In the genomic region with DNA sequence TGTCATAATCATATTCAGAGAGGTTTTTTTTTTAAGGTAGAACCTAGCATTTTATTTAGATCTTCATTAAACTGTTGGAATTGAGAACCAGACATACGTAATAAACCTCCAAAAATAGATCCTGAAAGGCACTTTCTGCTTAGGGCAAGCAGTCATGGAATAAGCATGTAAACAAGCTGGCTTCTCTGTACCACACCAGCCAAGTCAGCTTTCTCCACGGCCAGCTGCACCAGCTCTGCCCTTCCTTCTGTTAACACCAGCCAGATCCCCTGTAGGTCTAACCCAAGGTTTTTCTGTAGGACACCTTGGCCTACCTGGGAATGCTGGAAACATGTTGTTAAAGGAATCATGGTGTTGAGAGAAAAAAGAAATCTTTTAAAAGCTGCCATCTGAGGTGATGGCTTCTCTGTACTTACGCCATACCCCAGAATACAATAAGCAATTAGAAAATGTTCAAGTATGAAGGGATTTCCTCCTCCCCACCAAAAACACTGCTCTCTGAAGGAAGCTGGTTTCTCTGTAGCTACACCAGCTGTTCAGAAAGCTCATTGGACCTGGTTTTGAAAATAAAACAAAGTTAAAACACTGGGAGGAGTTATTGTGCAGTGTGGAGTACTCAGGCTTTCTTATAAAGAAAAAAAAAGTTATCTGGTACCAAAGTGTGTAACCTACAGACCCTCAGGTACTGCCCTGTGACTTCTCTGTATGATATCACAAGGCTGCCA, we compare ENCODE assay signal across 2 cellular contexts. TPM values are rescaled to one million over a fixed set of nuclear protein-coding genes. Genes with fewer than 3 reads are reported as not detected.
"Had no signal": no experiment of that assay in that cellular context is flagged by ENCODE, and none has a peak within 500 bp of the region (broad histone marks: within the 10 kb centered on the region; RNA-seq: fewer than 3 reads in every experiment).

No MANE protein-coding gene starts in this region.

RNA-seq across cellular contexts. Expression of a gene that starts 54.6 kb away (rescaled TPM):
- total RNA-seq: activated naive CD4-positive, alpha-beta T cell treated with anti-CD3 and anti-CD28 coated beads for 36 hours; activated T-helper 2 cell treated with anti-CD3 and anti-CD28 coated beads, Interferon-gamma antibody, Interleukin-2, Interleukin-4, amounts not matched to agents 10 μg/mL and 5 μg/mL and 100 μg/mL, durations not matched to agents 14 hours and 24 hours and 36 hours had no signal
